In genomic region chr2:111983478-111984212, GRCh38 we compare ENCODE assay signal across 15 cellular contexts.
DNase-seq lines count a peak whose midpoint lies in the region; ATAC-seq and TF ChIP-seq lines count a peak whose summit lies in the region.
"Had no signal": no experiment of that assay in that cellular context is flagged by ENCODE, and none has a peak within 500 bp of the region (broad histone marks: within the 10 kb centered on the region; RNA-seq: fewer than 3 reads in every experiment).

No MANE protein-coding gene starts in this region.

- H3K4me3 Mint-ChIP-seq in endothelial cell (ENCODE audit: unreplicated experiment), result peak overlapping the region; percentile 8
- H3K4me3 Mint-ChIP-seq in osteocyte (ENCODE audit: unreplicated experiment), result no peak overlapping the region
- H3K4me3 Mint-ChIP-seq: B cell; CD4-positive, alpha-beta memory T cell had no signal

- no peak overlapping the region for H4K91ac ChIP-seq in IMR-90 (ENCODE audit: insufficient read depth, low read depth, low read length)

- ATAC-seq in IMR-90 (ENCODE audit: low read depth), result no peak
- no peak for ATAC-seq in heart left ventricle
- ATAC-seq: Right ventricle myocardium inferior had no signal

- H4K20me1 ChIP-seq in IMR-90 (ENCODE audit: insufficient read depth, low read length), result no peaks in the 10 kb centered on the region

- H3K27me3 ChIP-seq in IMR-90 (ENCODE audit: control insufficient read depth, insufficient read depth, low read length) (peaks cover 15% of the 10 kb centered on the region), heart left ventricle (no peaks in the 10 kb centered on the region), colonic mucosa (no peaks in the 10 kb centered on the region)

- no TSS peak for BruUV-seq in IMR-90 (replicated peaks; lab: Mats Ljungman, UMichigan)

- H3K4me1 ChIP-seq in IMR-90 (ENCODE audit: control insufficient read depth, insufficient read depth, low read length) (no peaks in the 10 kb centered on the region), heart left ventricle (peaks cover 0 to 2% (median 0%) of the 10 kb centered on the region in 12 donors), colonic mucosa (peaks cover 6% of the 10 kb centered on the region)

- no peak overlapping the region for H3K4me3 ChIP-seq in IMR-90 (ENCODE audit: insufficient read depth, low read depth, low read length)
- no peak overlapping the region for H3K4me3 ChIP-seq in heart left ventricle
- no peak overlapping the region for H3K4me3 ChIP-seq in colonic mucosa
- H3K4me3 ChIP-seq: HAP-1 had no signal

- H2BK15ac ChIP-seq in IMR-90 (ENCODE audit: low read depth, low read length), result no peak overlapping the region

- no peak overlapping the region for H4K8ac ChIP-seq in IMR-90 (ENCODE audit: low read depth in 2 of 2, low read length in 2 of 2)

- no peak overlapping the region for H2AK5ac ChIP-seq in IMR-90 (ENCODE audit: low read depth, low read length)

- H3K9me3 Mint-ChIP-seq in endothelial cell (ENCODE audit: unreplicated experiment), result no peaks in the 10 kb centered on the region
- H3K9me3 Mint-ChIP-seq in osteocyte (ENCODE audit: unreplicated experiment), result no peaks in the 10 kb centered on the region

- no peak overlapping the region for H3K23ac ChIP-seq in IMR-90 (ENCODE audit: low read depth, low read length)

- no peak overlapping the region for H3K4ac ChIP-seq in IMR-90 (ENCODE audit: low read depth, low read length)

- in situ Hi-C loops in IMR-90 (cut with MboI; ENCODE audit: low sequenced_read_pairs), result no loop called here

- TF ChIP-seq POLR2A in IMR-90 (IDR thresholded peaks at IDR 0.05; ENCODE audit: low read depth, low read length), result no peak
- no peak for TF ChIP-seq POLR2A in heart left ventricle (IDR thresholded peaks at IDR 0.05)

- no peaks in the 10 kb centered on the region for H3K79me1 ChIP-seq in IMR-90 (ENCODE audit: low read depth in 1 of 2, low read length in 2 of 2)

- H3K14ac ChIP-seq in IMR-90 (replicated peaks; ENCODE audit: low read depth, low read length), result no peak overlapping the region

- H2AFZ ChIP-seq in IMR-90 (replicated peaks; ENCODE audit: low read length, poor library complexity), result no peak overlapping the region

- POLR2A ChIA-PET in IMR-90 (lab: Charles Lee; ENCODE audit: unreplicated experiment), result no interaction called here

- CTCF ChIA-PET in IMR-90 (lab: Yijun Ruan, JAX), result no interaction called here

- H2BK5ac ChIP-seq in IMR-90 (ENCODE audit: low read depth, low read length, poor library complexity, severe bottlenecking), result no peak overlapping the region

- H3K56ac ChIP-seq in IMR-90 (ENCODE audit: extremely low read depth, insufficient read depth, low read length), result no peak overlapping the region

- no peak overlapping the region for H4K5ac ChIP-seq in IMR-90 (ENCODE audit: low read depth, low read length)

- H3K36me3 ChIP-seq in IMR-90 (ENCODE audit: control insufficient read depth, insufficient read depth, low read length), result no peaks in the 10 kb centered on the region
- peaks cover 0 to 69% (median 51%) of the 10 kb centered on the region in 9 donors for H3K36me3 ChIP-seq in heart left ventricle
- no peaks in the 10 kb centered on the region for H3K36me3 ChIP-seq in colonic mucosa

- dilution Hi-C loops in IMR-90 (cut with HindIII; ENCODE audit: low sequenced_read_pairs, unreplicated experiment), result no loop called here

- H3K4me1 Mint-ChIP-seq in endothelial cell (ENCODE audit: unreplicated experiment) (peaks cover 8% of the 10 kb centered on the region), osteocyte (ENCODE audit: unreplicated experiment) (peaks cover 15% of the 10 kb centered on the region)
- H3K4me1 Mint-ChIP-seq: B cell had no signal

- TF ChIP-seq RAD21 in IMR-90 (IDR thresholded peaks at IDR 0.05; ENCODE audit: low read length), result no peak

- 40% methylated on average over 3 of the region's 8 CpGs; no CpG with 5 or more reads in 1 of the 2 experiments for WGBS in IMR-90 (ENCODE audit: extremely low coverage in 2 of 2, insufficient read length in 1 of 2), 2 experiments
- WGBS in heart left ventricle, 4 donors, result 78 to 97% (median 90%) methylated on average over 8 of the region's 8 CpGs

- intact Hi-C loops in IMR-90 (cut with micrococcal nuclease) (no loop called here), heart left ventricle (cut with DNase I) (no loop called here), colonic mucosa (cut with DNase I) (no loop called here)

- no peak overlapping the region for H3K4me2 ChIP-seq in IMR-90 (ENCODE audit: low read depth, low read length)
- H3K4me2 ChIP-seq: SK-N-SH had no signal

- peak; percentile 4 for DNase-seq in EH (ENCODE audit: low read depth)
- peak; percentile 19 for DNase-seq in IMR-90
- DNase-seq in endothelial cell (ENCODE audit: low spot score), result no peak
- peak; percentile 57 for DNase-seq in osteocyte (ENCODE audit: extremely low spot score, unreplicated experiment)
- DNase-seq in heart left ventricle, result no peak
- DNase-seq in T-helper 1 cell, result no peak
- no peak for DNase-seq in colonic mucosa
- no peak for DNase-seq in C1 segment of cervical spinal cord (lab: John Stamatoyannopoulos, UW)
- DNase-seq: CD4-positive, alpha-beta memory T cell; NCI-H1092; NCI-H1694 treated with DMSO at 0.1 percent for 48 hours; SK-N-SH had no signal

- H3K36me3 Mint-ChIP-seq in endothelial cell (ENCODE audit: low read depth, unreplicated experiment) (peaks cover 19% of the 10 kb centered on the region), osteocyte (ENCODE audit: unreplicated experiment) (no peaks in the 10 kb centered on the region)
- H3K36me3 Mint-ChIP-seq: CD4-positive, alpha-beta memory T cell had no signal

- H2BK120ac ChIP-seq in IMR-90 (ENCODE audit: low read depth, low read length), result no peak overlapping the region

- H3K9me1 ChIP-seq in IMR-90 (ENCODE audit: insufficient read depth, low read length), result no peaks in the 10 kb centered on the region

- no peak overlapping the region for H3K27ac Mint-ChIP-seq in endothelial cell (ENCODE audit: unreplicated experiment)
- H3K27ac Mint-ChIP-seq in osteocyte (ENCODE audit: unreplicated experiment), result no peak overlapping the region
- H3K27ac Mint-ChIP-seq: B cell; CD4-positive, alpha-beta memory T cell had no signal

- H3K9me3 ChIP-seq in IMR-90 (ENCODE audit: control insufficient read depth, insufficient read depth, low read length), result no peaks in the 10 kb centered on the region
- H3K9me3 ChIP-seq in heart left ventricle, result no peaks in the 10 kb centered on the region
- no peaks in the 10 kb centered on the region for H3K9me3 ChIP-seq in colonic mucosa
- H3K9me3 ChIP-seq: HAP-1, SK-N-SH had no signal

- H2AK9ac ChIP-seq in IMR-90 (replicated peaks; ENCODE audit: low read depth, low read length, poor library complexity), result no peak overlapping the region

- peaks cover 2% of the 10 kb centered on the region for H3K27me3 Mint-ChIP-seq in endothelial cell (ENCODE audit: unreplicated experiment)
- peaks cover 9% of the 10 kb centered on the region for H3K27me3 Mint-ChIP-seq in osteocyte (ENCODE audit: unreplicated experiment)

- H3K18ac ChIP-seq in IMR-90 (ENCODE audit: low read depth, low read length), result no peak overlapping the region

- no peak for TF ChIP-seq CTCF in IMR-90 (conservative IDR thresholded peaks at IDR 0.05; ENCODE audit: low read depth, low read length)
- TF ChIP-seq CTCF in endothelial cell (IDR thresholded peaks at IDR 0.05; ENCODE audit: unreplicated experiment), result no peak
- TF ChIP-seq CTCF in osteocyte (IDR thresholded peaks at IDR 0.05), result no peak
- no peak for TF ChIP-seq CTCF in heart left ventricle (IDR thresholded peaks at IDR 0.05)
- no peak for TF ChIP-seq CTCF in colonic mucosa (IDR thresholded peaks at IDR 0.05)

- H3K9ac ChIP-seq in IMR-90 (ENCODE audit: low read depth, low read length) (no peak overlapping the region), colonic mucosa (ENCODE audit: low read depth in 2 of 2, low read length in 2 of 2) (no peak overlapping the region)
- H3K9ac ChIP-seq: SK-N-SH had no signal

- H3K27ac ChIP-seq in IMR-90 (ENCODE audit: insufficient read depth, low read length) (no peak overlapping the region), heart left ventricle (no peak overlapping the region), colonic mucosa (no peak overlapping the region)

- H2BK20ac ChIP-seq in IMR-90 (ENCODE audit: low read depth, low read length), result no peak overlapping the region

TF ChIP-seq in IMR-90, 13 proteins besides CTCF, POLR2A, EP300 and RAD21:
- TF ChIP-seq RCOR1 (IDR thresholded peaks at IDR 0.05; ENCODE audit: insufficient replicate concordance, low read length), result no peak
- TF ChIP-seq USF2 (IDR thresholded peaks at IDR 0.05; ENCODE audit: low read depth, low read length), result no peak
- TF ChIP-seq NFE2L2 (IDR thresholded peaks at IDR 0.05; ENCODE audit: low read depth, low read length), result no peak
- TF ChIP-seq MAFK (IDR thresholded peaks at IDR 0.05; ENCODE audit: low read depth, low read length), result no peak
- TF ChIP-seq CEBPB (IDR thresholded peaks at IDR 0.05; ENCODE audit: low read depth, low read length), result no peak
- TF ChIP-seq BHLHE40 (IDR thresholded peaks at IDR 0.05; ENCODE audit: low read depth, low read length), result no peak
- no peak for TF ChIP-seq RFX5 (IDR thresholded peaks at IDR 0.05; ENCODE audit: low read depth, low read length)
- no peak for TF ChIP-seq MAZ (IDR thresholded peaks at IDR 0.05; ENCODE audit: borderline replicate concordance, low read depth, low read length)
- TF ChIP-seq MXI1 (IDR thresholded peaks at IDR 0.05; ENCODE audit: borderline replicate concordance, low read depth, low read length), result no peak
- no peak for TF ChIP-seq CHD1 (IDR thresholded peaks at IDR 0.05; ENCODE audit: low read depth, low read length)
- TF ChIP-seq FOS (IDR thresholded peaks at IDR 0.05; ENCODE audit: low read depth, low read length), result no peak
- TF ChIP-seq, protein P1, sequence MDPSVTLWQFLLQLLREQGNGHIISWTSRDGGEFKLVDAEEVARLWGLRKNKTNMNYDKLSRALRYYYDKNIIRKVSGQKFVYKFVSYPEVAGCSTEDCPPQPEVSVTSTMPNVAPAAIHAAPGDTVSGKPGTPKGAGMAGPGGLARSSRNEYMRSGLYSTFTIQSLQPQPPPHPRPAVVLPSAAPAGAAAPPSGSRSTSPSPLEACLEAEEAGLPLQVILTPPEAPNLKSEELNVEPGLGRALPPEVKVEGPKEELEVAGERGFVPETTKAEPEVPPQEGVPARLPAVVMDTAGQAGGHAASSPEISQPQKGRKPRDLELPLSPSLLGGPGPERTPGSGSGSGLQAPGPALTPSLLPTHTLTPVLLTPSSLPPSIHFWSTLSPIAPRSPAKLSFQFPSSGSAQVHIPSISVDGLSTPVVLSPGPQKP (IDR thresholded peaks at IDR 0.05; ENCODE audit: borderline replicate concordance, low read depth, low read length), result no peak
- TF ChIP-seq SMC3 (IDR thresholded peaks at IDR 0.05; ENCODE audit: low read depth, low read length), result no peak

Comparison
In these comparisons a context has a peak if more than half of its experiments do, and no peak if none do; other contexts are left out.
1. DNase-seq: peak in EH (single experiment), IMR-90 (single experiment) and osteocyte (single experiment); none in endothelial cell (single experiment), heart left ventricle (0 of 5), T-helper 1 cell (0 of 5), colonic mucosa (single experiment) and C1 segment of cervical spinal cord (0 of 14).